In genomic region chr12:14111230-14111865, GRCh38 we compare ENCODE assay signal across 1 cellular context.
A peak's percentile ranks its signal among the peaks of the same experiment; 100 is the strongest.
TF ChIP-seq lines count a peak whose summit lies in the region.

No MANE protein-coding gene starts in this region.

TF ChIP-seq in GM12878, 131 proteins besides CTCF, POLR2A, EP300 and RAD21 (continued from another document):
- TF ChIP-seq, protein P1, sequence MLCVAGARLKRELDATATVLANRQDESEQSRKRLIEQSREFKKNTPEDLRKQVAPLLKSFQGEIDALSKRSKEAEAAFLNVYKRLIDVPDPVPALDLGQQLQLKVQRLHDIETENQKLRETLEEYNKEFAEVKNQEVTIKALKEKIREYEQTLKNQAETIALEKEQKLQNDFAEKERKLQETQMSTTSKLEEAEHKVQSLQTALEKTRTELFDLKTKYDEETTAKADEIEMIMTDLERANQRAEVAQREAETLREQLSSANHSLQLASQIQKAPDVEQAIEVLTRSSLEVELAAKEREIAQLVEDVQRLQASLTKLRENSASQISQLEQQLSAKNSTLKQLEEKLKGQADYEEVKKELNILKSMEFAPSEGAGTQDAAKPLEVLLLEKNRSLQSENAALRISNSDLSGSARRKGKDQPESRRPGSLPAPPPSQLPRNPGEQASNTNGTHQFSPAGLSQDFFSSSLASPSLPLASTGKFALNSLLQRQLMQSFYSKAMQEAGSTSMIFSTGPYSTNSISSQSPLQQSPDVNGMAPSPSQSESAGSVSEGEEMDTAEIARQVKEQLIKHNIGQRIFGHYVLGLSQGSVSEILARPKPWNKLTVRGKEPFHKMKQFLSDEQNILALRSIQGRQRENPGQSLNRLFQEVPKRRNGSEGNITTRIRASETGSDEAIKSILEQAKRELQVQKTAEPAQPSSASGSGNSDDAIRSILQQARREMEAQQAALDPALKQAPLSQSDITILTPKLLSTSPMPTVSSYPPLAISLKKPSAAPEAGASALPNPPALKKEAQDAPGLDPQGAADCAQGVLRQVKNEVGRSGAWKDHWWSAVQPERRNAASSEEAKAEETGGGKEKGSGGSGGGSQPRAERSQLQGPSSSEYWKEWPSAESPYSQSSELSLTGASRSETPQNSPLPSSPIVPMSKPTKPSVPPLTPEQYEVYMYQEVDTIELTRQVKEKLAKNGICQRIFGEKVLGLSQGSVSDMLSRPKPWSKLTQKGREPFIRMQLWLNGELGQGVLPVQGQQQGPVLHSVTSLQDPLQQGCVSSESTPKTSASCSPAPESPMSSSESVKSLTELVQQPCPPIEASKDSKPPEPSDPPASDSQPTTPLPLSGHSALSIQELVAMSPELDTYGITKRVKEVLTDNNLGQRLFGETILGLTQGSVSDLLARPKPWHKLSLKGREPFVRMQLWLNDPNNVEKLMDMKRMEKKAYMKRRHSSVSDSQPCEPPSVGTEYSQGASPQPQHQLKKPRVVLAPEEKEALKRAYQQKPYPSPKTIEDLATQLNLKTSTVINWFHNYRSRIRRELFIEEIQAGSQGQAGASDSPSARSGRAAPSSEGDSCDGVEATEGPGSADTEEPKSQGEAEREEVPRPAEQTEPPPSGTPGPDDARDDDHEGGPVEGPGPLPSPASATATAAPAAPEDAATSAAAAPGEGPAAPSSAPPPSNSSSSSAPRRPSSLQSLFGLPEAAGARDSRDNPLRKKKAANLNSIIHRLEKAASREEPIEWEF (IDR thresholded peaks at IDR 0.05; ENCODE audit: insufficient replicate concordance, low read depth, low read length), result no peak
- TF ChIP-seq IRF5 (IDR thresholded peaks at IDR 0.05; ENCODE audit: borderline replicate concordance), result no peak
- 0 out of 2 replicates have a peak, but pooled peaks have one; percentile 28 for TF ChIP-seq IRF4 (IDR thresholded peaks at IDR 0.05; ENCODE audit: low read depth, low read length)
- TF ChIP-seq ZNF274 (IDR thresholded peaks at IDR 0.05; ENCODE audit: insufficient read depth, insufficient read length), result no peak
- no peak for TF ChIP-seq SMAD1 (IDR thresholded peaks at IDR 0.05; ENCODE audit: low read depth, partially characterized antibody)
- TF ChIP-seq SREBF1 (IDR thresholded peaks at IDR 0.05; ENCODE audit: low read length), result no peak
- TF ChIP-seq POU2F2 (IDR thresholded peaks at IDR 0.05; ENCODE audit: borderline replicate concordance, low read depth, low read length), result no peak
- TF ChIP-seq NFYA (IDR thresholded peaks at IDR 0.05; ENCODE audit: borderline replicate concordance, low read depth, low read length), result no peak
- no peak for TF ChIP-seq ELK1 (IDR thresholded peaks at IDR 0.05; ENCODE audit: low read depth, low read length)
- TF ChIP-seq, protein P2, sequence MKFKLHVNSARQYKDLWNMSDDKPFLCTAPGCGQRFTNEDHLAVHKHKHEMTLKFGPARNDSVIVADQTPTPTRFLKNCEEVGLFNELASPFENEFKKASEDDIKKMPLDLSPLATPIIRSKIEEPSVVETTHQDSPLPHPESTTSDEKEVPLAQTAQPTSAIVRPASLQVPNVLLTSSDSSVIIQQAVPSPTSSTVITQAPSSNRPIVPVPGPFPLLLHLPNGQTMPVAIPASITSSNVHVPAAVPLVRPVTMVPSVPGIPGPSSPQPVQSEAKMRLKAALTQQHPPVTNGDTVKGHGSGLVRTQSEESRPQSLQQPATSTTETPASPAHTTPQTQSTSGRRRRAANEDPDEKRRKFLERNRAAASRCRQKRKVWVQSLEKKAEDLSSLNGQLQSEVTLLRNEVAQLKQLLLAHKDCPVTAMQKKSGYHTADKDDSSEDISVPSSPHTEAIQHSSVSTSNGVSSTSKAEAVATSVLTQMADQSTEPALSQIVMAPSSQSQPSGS (IDR thresholded peaks at IDR 0.05; ENCODE audit: low read length), result no peak
- TF ChIP-seq SUPT20H (IDR thresholded peaks at IDR 0.05; ENCODE audit: borderline replicate concordance, control insufficient read depth, low read depth, low read length), result no peak
- no peak for TF ChIP-seq EGR1 (IDR thresholded peaks at IDR 0.05; ENCODE audit: borderline replicate concordance in 1 of 2, low read depth in 2 of 2, low read length in 2 of 2)
- TF ChIP-seq SPI1 (IDR thresholded peaks at IDR 0.05; ENCODE audit: borderline replicate concordance, insufficient read depth, low read depth, low read length), result no peak
- TF ChIP-seq ZNF384 (IDR thresholded peaks at IDR 0.05; ENCODE audit: borderline replicate concordance, low read depth, low read length), result no peak
- no peak for TF ChIP-seq HDGF (IDR thresholded peaks at IDR 0.05)
- peak; percentile 50; the same call in 1 of the 2 replicates for TF ChIP-seq TCF3 (IDR thresholded peaks at IDR 0.05; ENCODE audit: borderline replicate concordance, insufficient read depth, low read depth, low read length)
- no peak for TF ChIP-seq KAT2A (conservative IDR thresholded peaks at IDR 0.05; ENCODE audit: control insufficient read depth, low read depth, low read length)
- TF ChIP-seq HCFC1 (IDR thresholded peaks at IDR 0.05; ENCODE audit: low read length), result no peak
- TF ChIP-seq, protein P3, sequence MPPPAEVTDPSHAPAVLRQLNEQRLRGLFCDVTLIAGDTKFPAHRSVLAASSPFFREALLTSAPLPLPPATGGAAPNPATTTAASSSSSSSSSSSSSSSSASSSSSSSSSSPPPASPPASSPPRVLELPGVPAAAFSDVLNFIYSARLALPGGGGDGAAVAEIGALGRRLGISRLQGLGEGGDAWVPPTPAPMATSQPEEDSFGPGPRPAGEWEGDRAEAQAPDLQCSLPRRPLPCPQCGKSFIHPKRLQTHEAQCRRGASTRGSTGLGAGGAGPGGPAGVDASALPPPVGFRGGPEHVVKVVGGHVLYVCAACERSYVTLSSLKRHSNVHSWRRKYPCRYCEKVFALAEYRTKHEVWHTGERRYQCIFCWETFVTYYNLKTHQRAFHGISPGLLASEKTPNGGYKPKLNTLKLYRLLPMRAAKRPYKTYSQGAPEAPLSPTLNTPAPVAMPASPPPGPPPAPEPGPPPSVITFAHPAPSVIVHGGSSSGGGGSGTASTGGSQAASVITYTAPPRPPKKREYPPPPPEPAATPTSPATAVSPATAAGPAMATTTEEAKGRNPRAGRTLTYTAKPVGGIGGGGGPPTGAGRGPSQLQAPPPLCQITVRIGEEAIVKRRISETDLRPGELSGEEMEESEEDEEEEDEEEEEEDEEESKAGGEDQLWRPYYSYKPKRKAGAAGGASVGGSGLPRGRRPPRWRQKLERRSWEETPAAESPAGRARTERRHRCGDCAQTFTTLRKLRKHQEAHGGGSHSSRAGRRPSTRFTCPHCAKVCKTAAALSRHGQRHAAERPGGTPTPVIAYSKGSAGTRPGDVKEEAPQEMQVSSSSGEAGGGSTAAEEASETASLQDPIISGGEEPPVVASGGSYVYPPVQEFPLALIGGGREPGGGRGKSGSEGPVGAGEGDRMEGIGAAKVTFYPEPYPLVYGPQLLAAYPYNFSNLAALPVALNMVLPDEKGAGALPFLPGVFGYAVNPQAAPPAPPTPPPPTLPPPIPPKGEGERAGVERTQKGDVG (CRISPR knock-in tag; IDR thresholded peaks at IDR 0.05), result no peak
- TF ChIP-seq, protein P4, sequence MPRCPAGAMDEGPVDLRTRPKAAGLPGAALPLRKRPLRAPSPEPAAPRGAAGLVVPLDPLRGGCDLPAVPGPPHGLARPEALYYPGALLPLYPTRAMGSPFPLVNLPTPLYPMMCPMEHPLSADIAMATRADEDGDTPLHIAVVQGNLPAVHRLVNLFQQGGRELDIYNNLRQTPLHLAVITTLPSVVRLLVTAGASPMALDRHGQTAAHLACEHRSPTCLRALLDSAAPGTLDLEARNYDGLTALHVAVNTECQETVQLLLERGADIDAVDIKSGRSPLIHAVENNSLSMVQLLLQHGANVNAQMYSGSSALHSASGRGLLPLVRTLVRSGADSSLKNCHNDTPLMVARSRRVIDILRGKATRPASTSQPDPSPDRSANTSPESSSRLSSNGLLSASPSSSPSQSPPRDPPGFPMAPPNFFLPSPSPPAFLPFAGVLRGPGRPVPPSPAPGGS (IDR thresholded peaks at IDR 0.05; ENCODE audit: borderline replicate concordance, insufficient read depth, low read depth, low read length, poor library complexity, severe bottlenecking), result no peak
- no peak for TF ChIP-seq JUNB (IDR thresholded peaks at IDR 0.05)
- TF ChIP-seq BRCA1 (IDR thresholded peaks at IDR 0.05; ENCODE audit: low read depth, low read length), result no peak
- TF ChIP-seq ETV6 (conservative IDR thresholded peaks at IDR 0.05 in 1 of 2, IDR thresholded peaks at IDR 0.05 in 1 of 2; ENCODE audit: borderline replicate concordance in 1 of 2, low read depth in 1 of 2), result peak in 1 of 2 experiments; percentile 23; a peak in 1 of 4 replicates
- TF ChIP-seq WRNIP1 (IDR thresholded peaks at IDR 0.05; ENCODE audit: borderline replicate concordance, low read depth, low read length), result no peak
- no peak for TF ChIP-seq FOXM1 (IDR thresholded peaks at IDR 0.05; ENCODE audit: low read depth, low read length)
- no peak for TF ChIP-seq RELB (IDR thresholded peaks at IDR 0.05; ENCODE audit: low read depth)
- no peak for TF ChIP-seq FOXK2 (IDR thresholded peaks at IDR 0.05)
- no peak for TF ChIP-seq PRDM15 (CRISPR knock-in tag; IDR thresholded peaks at IDR 0.05)
